In the genomic region with DNA sequence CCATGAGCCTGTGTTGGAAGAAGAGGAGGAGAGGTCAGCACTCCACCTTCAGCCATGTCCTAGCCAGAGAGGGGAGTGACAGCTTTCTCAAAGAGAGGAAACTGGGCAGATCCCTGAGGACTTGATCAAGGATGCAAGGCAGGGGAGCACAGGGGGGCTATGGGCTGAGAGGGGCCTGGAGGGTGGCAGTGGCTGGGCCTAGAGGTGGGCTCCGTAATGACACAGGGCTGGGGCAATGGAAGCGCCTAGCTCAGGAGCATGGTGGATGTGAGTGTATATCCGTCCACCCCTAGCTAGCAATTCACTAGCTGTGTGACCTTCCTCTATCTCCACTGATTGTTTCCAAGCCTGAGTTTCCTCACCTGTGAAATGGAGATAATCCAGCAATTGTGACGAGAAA, we compare ENCODE assay signal across 16 cellular contexts. TPM values are rescaled to one million over a fixed set of nuclear protein-coding genes. Genes with fewer than 3 reads are reported as not detected.
A peak's percentile ranks its signal among the peaks of the same experiment; 100 is the strongest.
DNase-seq lines count a peak whose midpoint lies in the region; ATAC-seq and TF ChIP-seq lines count a peak whose summit lies in the region.
"Had no signal": no experiment of that assay in that cellular context is flagged by ENCODE, and none has a peak within 500 bp of the region (broad histone marks: within the 10 kb centered on the region; RNA-seq: fewer than 3 reads in every experiment).

No MANE protein-coding gene starts in this region.

- no peaks in the 10 kb centered on the region for H3K36me3 ChIP-seq in neuronal stem cell (replicated peaks in 1 of 2; ENCODE audit: control insufficient read depth in 2 of 2, insufficient read depth in 2 of 2, low read length in 2 of 2)
- H3K36me3 ChIP-seq: neutrophil had no signal

- peaks cover 0 to 19% (median 0%) of the 10 kb centered on the region in 3 experiments for H3K27me3 ChIP-seq in neuronal stem cell (ENCODE audit: control insufficient read depth in 3 of 3, insufficient read depth in 3 of 3, low read depth in 1 of 3, low read length in 3 of 3)

- H3K4me2 ChIP-seq in neuronal stem cell (ENCODE audit: insufficient read depth, low read length, poor library complexity, severe bottlenecking) = no peak overlapping the region
- H3K4me2 ChIP-seq: KMS-11 had no signal

- no peak overlapping the region for H2BK5ac ChIP-seq in neuronal stem cell (ENCODE audit: low read length)

- DNase-seq in Calu3 = no peak
- DNase-seq in chondrocyte (ENCODE audit: low spot score) = peak; percentile 25
- DNase-seq in neuronal stem cell (ENCODE audit: low spot score) = no peak
- DNase-seq in COLO668 (lab: John Stamatoyannopoulos, UW; ENCODE audit: unreplicated experiment) = no peak
- no peak for DNase-seq in NOMO-1 treated with dmso at 0.1 percent for 144 hours (lab: John Stamatoyannopoulos, UW; ENCODE audit: unreplicated experiment)
- DNase-seq in T-helper 17 cell = no peak
- DNase-seq: AML-193, cortex of kidney, NCI-H1105 had no signal

- H2AFZ ChIP-seq in neuronal stem cell (ENCODE audit: low read length) = no peak overlapping the region

- H2AK5ac ChIP-seq in neuronal stem cell (ENCODE audit: low read depth, low read length) = no peak overlapping the region

- H4K91ac ChIP-seq in neuronal stem cell (ENCODE audit: low read depth, low read length, poor library complexity) = no peak overlapping the region

- no peak overlapping the region for H4K8ac ChIP-seq in neuronal stem cell (ENCODE audit: low read depth, low read length)

- peaks cover 0 to 6% of the 10 kb centered on the region in 2 donors for H3K4me1 ChIP-seq in neuronal stem cell (ENCODE audit: control insufficient read depth in 2 of 2, insufficient read depth in 1 of 2, low read depth in 1 of 2, low read length in 2 of 2)

- H3K79me1 ChIP-seq in neuronal stem cell (ENCODE audit: low read depth, low read length) = no peaks in the 10 kb centered on the region

- H2BK12ac ChIP-seq in neuronal stem cell (ENCODE audit: low read length) = no peak overlapping the region

- no peak for TF ChIP-seq CTCF in 22Rv1 (IDR thresholded peaks at IDR 0.05)
- no peak for TF ChIP-seq CTCF in Calu3 (IDR thresholded peaks at IDR 0.05; ENCODE audit: unreplicated experiment)
- no peak for TF ChIP-seq CTCF in chondrocyte (IDR thresholded peaks at IDR 0.05)

- WGBS in neuronal stem cell (ENCODE audit: extremely low coverage in 2 of 2, insufficient read length in 2 of 2, insufficient replicate concordance in 1 of 2), 2 donors = no CpG with 5 or more reads among the region's 4 CpGs

- peaks cover 7% of the 10 kb centered on the region for H3K36me3 Mint-ChIP-seq in Calu3 (ENCODE audit: insufficient read depth, unreplicated experiment)
- no peaks in the 10 kb centered on the region for H3K36me3 Mint-ChIP-seq in chondrocyte (ENCODE audit: low read depth)
- H3K36me3 Mint-ChIP-seq in T-helper 17 cell (ENCODE audit: low read depth) = no peaks in the 10 kb centered on the region
- H3K36me3 Mint-ChIP-seq: type B pancreatic cell had no signal

- no TSS peak for BruUV-seq in Calu3 (replicated peaks; lab: Mats Ljungman, UMichigan)

- no peak overlapping the region for H2BK120ac ChIP-seq in neuronal stem cell (ENCODE audit: low read depth, low read length)

- peak overlapping the region; percentile 45 for H3K27ac Mint-ChIP-seq in Calu3 (ENCODE audit: unreplicated experiment)
- no peak overlapping the region for H3K27ac Mint-ChIP-seq in chondrocyte (ENCODE audit: unreplicated experiment)
- H3K27ac Mint-ChIP-seq in T-helper 17 cell = no peak overlapping the region
- H3K27ac Mint-ChIP-seq: stimulated activated naive CD8-positive, alpha-beta T cell treated with anti-CD3 and anti-CD28 coated beads, Interleukin-15, Interleukin-2, amounts not matched to agents 100 ng/mL and 50 ng/mL, for 24 hours; type B pancreatic cell had no signal

- no peak overlapping the region for H3K4me3 ChIP-seq in neuronal stem cell (ENCODE audit: low read length in 2 of 2)
- H3K4me3 ChIP-seq: GM12878 had no signal

- no peaks in the 10 kb centered on the region for H3K9me3 ChIP-seq in neuronal stem cell (replicated peaks in 1 of 2; ENCODE audit: control insufficient read depth in 2 of 2, insufficient read depth in 1 of 2, low read depth in 1 of 2, low read length in 2 of 2)
- no peaks in the 10 kb centered on the region for H3K9me3 ChIP-seq in T-helper 17 cell (ENCODE audit: control insufficient read depth, low read length, poor library complexity, severe bottlenecking)
- H3K9me3 ChIP-seq: neutrophil had no signal

- no peak for ATAC-seq in T-helper 17 cell

- H3K9ac ChIP-seq in neuronal stem cell (ENCODE audit: low read depth, low read length, poor library complexity) = peak overlapping the region; percentile 25
- H3K9ac ChIP-seq: KMS-11 had no signal

- H3K23ac ChIP-seq in neuronal stem cell (ENCODE audit: low read depth, low read length, poor library complexity) = no peak overlapping the region

- H3K4ac ChIP-seq in neuronal stem cell (ENCODE audit: low read length) = no peak overlapping the region

- peak overlapping the region; percentile 77 for H3K27ac ChIP-seq in 22Rv1
- H3K27ac ChIP-seq in neuronal stem cell (replicated peaks; ENCODE audit: low read length) = no peak overlapping the region
- H3K27ac ChIP-seq: foreskin keratinocyte, KMS-11, neutrophil had no signal

- no peak overlapping the region for H3K14ac ChIP-seq in neuronal stem cell (ENCODE audit: low read length)

- H3K4me3 Mint-ChIP-seq in Calu3 (ENCODE audit: low read depth, unreplicated experiment) = no peak overlapping the region
- no peak overlapping the region for H3K4me3 Mint-ChIP-seq in chondrocyte (ENCODE audit: unreplicated experiment)
- H3K4me3 Mint-ChIP-seq in T-helper 17 cell = no peak overlapping the region
- H3K4me3 Mint-ChIP-seq: stimulated activated naive CD8-positive, alpha-beta T cell treated with anti-CD3 and anti-CD28 coated beads, Interleukin-15, Interleukin-2, amounts not matched to agents 100 ng/mL and 50 ng/mL, for 24 hours; type B pancreatic cell had no signal

- H3K9me3 Mint-ChIP-seq in Calu3 (ENCODE audit: low read depth, unreplicated experiment) = no peaks in the 10 kb centered on the region
- H3K9me3 Mint-ChIP-seq in chondrocyte (ENCODE audit: low read depth) = no peaks in the 10 kb centered on the region
- H3K9me3 Mint-ChIP-seq: stimulated activated naive CD8-positive, alpha-beta T cell treated with anti-CD3 and anti-CD28 coated beads, Interleukin-15, Interleukin-2, amounts not matched to agents 100 ng/mL and 50 ng/mL, for 24 hours; type B pancreatic cell had no signal

- H3K27me3 Mint-ChIP-seq in Calu3 (ENCODE audit: unreplicated experiment) (no peaks in the 10 kb centered on the region), chondrocyte (ENCODE audit: low read depth) (no peaks in the 10 kb centered on the region), T-helper 17 cell (peaks cover 5% of the 10 kb centered on the region)
- H3K27me3 Mint-ChIP-seq: stimulated activated naive CD8-positive, alpha-beta T cell treated with anti-CD3 and anti-CD28 coated beads, Interleukin-15, Interleukin-2, amounts not matched to agents 100 ng/mL and 50 ng/mL, for 24 hours; type B pancreatic cell had no signal

- CTCF ChIA-PET in Calu3 (lab: Charles Lee) = interaction anchor here (0.8 to 1.6 kb wide), 5 partner anchors 18 to 128 kb away, joined by 3 to 8 read pairs (median 5); no protein-coding TSS in a partner anchor

- peaks cover 45% of the 10 kb centered on the region for H3K4me1 Mint-ChIP-seq in Calu3 (ENCODE audit: low read depth, unreplicated experiment)
- H3K4me1 Mint-ChIP-seq in chondrocyte (ENCODE audit: low read depth) = peaks cover 65% of the 10 kb centered on the region
- H3K4me1 Mint-ChIP-seq in T-helper 17 cell = peaks cover 13% of the 10 kb centered on the region

- no peak overlapping the region for H3K18ac ChIP-seq in neuronal stem cell (ENCODE audit: low read length)

- intact Hi-C loops in Calu3 (cut with micrococcal nuclease; ENCODE audit: unreplicated experiment) = no loop called here

- H2BK15ac ChIP-seq in neuronal stem cell (ENCODE audit: low read length) = no peak overlapping the region

RNA-seq across cellular contexts. Expression of gene NEK2, which starts 32.6 kb away (rescaled TPM):
- total RNA-seq in Calu3 (2022) (32.7 and 43.2 TPM in 2 replicates), chondrocyte (2.3 to 4.1 TPM (median 3.2 TPM) in 3 replicates), T-helper 17 cell (1 to 10 TPM in 1 of 2 donors, under 1 TPM in 1; 0.32 to 1.6 TPM)
- polyA plus RNA-seq in neuronal stem cell (2013, experiment 1 of 2) = 35.5 TPM
- 36.7 TPM for polyA plus RNA-seq in neuronal stem cell (2013, experiment 2 of 2)
